In genomic region chr9:6489099-6489498, GRCh38 we compare ENCODE assay signal across 1 cellular context.
TF ChIP-seq lines count a peak whose summit lies in the region.

No MANE protein-coding gene starts in this region.

TF ChIP-seq in HepG2, 621 proteins besides CTCF, POLR2A, EP300 and RAD21 (continued from another document):
- no peak for TF ChIP-seq ZNF704 (CRISPR knock-in tag; IDR thresholded peaks at IDR 0.05; ENCODE audit: borderline replicate concordance)
- no peak for TF ChIP-seq ETS1 (CRISPR knock-in tag; IDR thresholded peaks at IDR 0.05)
- no peak for TF ChIP-seq IRF1 (CRISPR knock-in tag; IDR thresholded peaks at IDR 0.05; ENCODE audit: low read depth)
- TF ChIP-seq NFAT5 (CRISPR knock-in tag; IDR thresholded peaks at IDR 0.05), result no peak
